8 cellular contexts compared by ENCODE assay signal in genomic region chr3:160956785-160957184, GRCh38.
DNase-seq lines count a peak whose midpoint lies in the region; ATAC-seq and TF ChIP-seq lines count a peak whose summit lies in the region.

No MANE protein-coding gene starts in this region.

- H3K9me3 ChIP-seq in Loucy (ENCODE audit: insufficient read depth, low read depth, low read length) (no peaks in the 10 kb centered on the region), esophagus squamous epithelium (no peaks in the 10 kb centered on the region)

- H3K4me3 ChIP-seq in Loucy (ENCODE audit: low read length, poor library complexity, severe bottlenecking) (no peak overlapping the region), esophagus squamous epithelium (no peak overlapping the region)

- TF ChIP-seq CTCF in Loucy (conservative IDR thresholded peaks at IDR 0.05; ENCODE audit: low read length) (peak; percentile 74), esophagus squamous epithelium (IDR thresholded peaks at IDR 0.05) (peak in 4 of 6 experiments; percentile 15 to 58 (median 24))

- no peaks in the 10 kb centered on the region for H4K20me1 ChIP-seq in Loucy (ENCODE audit: insufficient read depth, low read length, poor library complexity, severe bottlenecking)

- no peaks in the 10 kb centered on the region for H3K27me3 ChIP-seq in Loucy (ENCODE audit: insufficient read depth, low read length, poor library complexity, severe bottlenecking)
- no peaks in the 10 kb centered on the region for H3K27me3 ChIP-seq in esophagus squamous epithelium

- no peaks in the 10 kb centered on the region for H3F3A ChIP-seq in Loucy (ENCODE audit: low read depth)

- H3K4me2 ChIP-seq in Loucy (ENCODE audit: low read depth, low read length, poor library complexity, severe bottlenecking): no peak overlapping the region

- intact Hi-C loops in esophagus squamous epithelium (cut with DNase I): no loop called here

- DNase-seq in ELR (ENCODE audit: low read depth) (peak; percentile 36), esophagus squamous epithelium (lab: John Stamatoyannopoulos, UW) (no peak), ureter (ENCODE audit: low spot score) (no peak), AG08396 (ENCODE audit: low spot score) (no peak)
- no peak for DNase-seq in stimulated activated naive CD4-positive, alpha-beta T cell treated with Interleukin-2 at 50 U/mL for 16 hours (lab: John Stamatoyannopoulos, UW)

- H3K79me2 ChIP-seq in Loucy (ENCODE audit: insufficient read depth, low read length): no peaks in the 10 kb centered on the region

- no peak overlapping the region for H3K27ac ChIP-seq in esophagus squamous epithelium

- H3K36me3 ChIP-seq in Loucy (ENCODE audit: insufficient read depth, low read length): no peaks in the 10 kb centered on the region
- H3K36me3 ChIP-seq in esophagus squamous epithelium: no peaks in the 10 kb centered on the region

- no peaks in the 10 kb centered on the region for H3K9me2 ChIP-seq in Loucy (replicated peaks; ENCODE audit: low read depth, low read length)

- H2AFZ ChIP-seq in Loucy (ENCODE audit: low read length): no peak overlapping the region

- ATAC-seq in GM21390 (IDR thresholded peaks at IDR 0.05; ENCODE audit: unreplicated experiment): peak; percentile 86
- ATAC-seq in HG02970 (IDR thresholded peaks at IDR 0.05; ENCODE audit: low FRiP score, unreplicated experiment): no peak

- H3K9ac ChIP-seq in Loucy (ENCODE audit: low read depth, low read length, poor library complexity, severe bottlenecking): no peak overlapping the region

- no peak for TF ChIP-seq POLR2A in esophagus squamous epithelium (IDR thresholded peaks at IDR 0.05)

- H3K4me1 ChIP-seq in Loucy (ENCODE audit: insufficient read depth, low read length, poor library complexity, severe bottlenecking) (no peaks in the 10 kb centered on the region), esophagus squamous epithelium (no peaks in the 10 kb centered on the region)
